ENCODE assay signal across 28 cellular contexts in the genomic region with DNA sequence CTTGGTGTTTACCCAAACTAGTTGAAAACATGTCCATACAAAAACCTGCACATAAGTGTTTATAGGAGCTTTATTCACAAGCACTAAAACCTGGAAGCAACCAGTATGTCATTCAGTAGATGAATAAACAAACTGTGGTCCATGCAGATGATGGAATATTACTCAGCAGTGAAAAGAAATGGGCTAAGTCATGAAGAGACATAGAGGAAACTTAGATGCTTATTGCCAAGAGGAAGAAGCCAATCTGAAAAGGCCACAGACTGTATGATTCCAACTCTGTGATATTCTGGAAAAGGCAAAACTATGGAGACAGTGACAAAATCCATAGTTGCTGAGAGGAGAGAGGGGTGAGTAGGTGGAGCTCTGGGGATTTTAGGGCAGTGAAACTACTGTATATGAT. TPM values are rescaled to one million over a fixed set of nuclear protein-coding genes. Genes with fewer than 3 reads are reported as not detected.
"Had no signal": no experiment of that assay in that cellular context is flagged by ENCODE, and none has a peak within 500 bp of the region (broad histone marks: within the 10 kb centered on the region; RNA-seq: fewer than 3 reads in every experiment).

No MANE protein-coding gene starts in this region.

- H3K4me1 ChIP-seq: ascending aorta, breast epithelium had no signal

- DNase-seq: activated B cell treated with CpG ODN at 0.5 μM for 24 hours; activated CD4-positive, alpha-beta T cell treated with anti-CD3 and anti-CD28 coated beads for 48 hours; activated CD4-positive, alpha-beta T cell treated with anti-CD3 and anti-CD28 coated beads, Interleukin-2, amount 50 U/mL, for 1 hour; activated CD4-positive, alpha-beta T cell treated with anti-CD3 and anti-CD28 coated beads, Interleukin-2, amount 50 U/mL, for 48 hours; activated CD8-positive, alpha-beta memory T cell treated with anti-CD3 and anti-CD28 coated beads for 24 hours; activated CD8-positive, alpha-beta T cell treated with anti-CD3 and anti-CD28 coated beads for 36 hours; activated effector memory CD4-positive, alpha-beta T cell treated with anti-CD3 and anti-CD28 coated beads, Interleukin-2, amount 50 U/mL, for 16 hours; activated naive CD4-positive, alpha-beta T cell treated with anti-CD3 and anti-CD28 coated beads for 36 hours; activated naive CD8-positive, alpha-beta T cell treated with anti-CD3 and anti-CD28 coated beads for 36 hours; activated naive CD8-positive, alpha-beta T cell treated with anti-CD3 and anti-CD28 coated beads, Interleukin-2, amount 50 U/mL, for 24 hours; activated T-cell treated with anti-CD3 and anti-CD28 coated beads, Interleukin-2, amount 50 U/mL, for 48 hours; central memory CD4-positive, alpha-beta T cell; cerebellar nuclear complex; effector CD8-positive, alpha-beta T cell; foreskin fibroblast; heart left ventricle; T-helper 2 cell; WERI-Rb-1 had no signal

- H3K27ac ChIP-seq: ascending aorta, cardiac muscle cell, colonic mucosa, heart left ventricle, WERI-Rb-1 had no signal

- FAIRE-seq: endometrium, frontal cortex had no signal

- H3K4me3 Mint-ChIP-seq: activated B cell treated with CpG ODN at 0.5 μM for 24 hours; activated CD8-positive, alpha-beta T cell treated with anti-CD3 and anti-CD28 coated beads for 36 hours; activated naive CD4-positive, alpha-beta T cell treated with anti-CD3 and anti-CD28 coated beads for 36 hours; activated naive CD4-positive, alpha-beta T cell treated with anti-CD3 and anti-CD28 coated beads, Interleukin-2, amount 50 U/mL, for 24 hours; activated naive CD8-positive, alpha-beta T cell treated with anti-CD3 and anti-CD28 coated beads for 36 hours; activated naive CD8-positive, alpha-beta T cell treated with anti-CD3 and anti-CD28 coated beads, Interleukin-2, amount 50 U/mL, for 24 hours; activated T-helper 1 cell treated with anti-CD3 and anti-CD28 coated beads, Interleukin-12 subunit alpha, Interleukin-12 subunit beta, Interleukin-2, Interleukin-4 antibody, amounts not matched to agents 30 ng/mL and 10 ng/mL and 1 ng/mL, durations not matched to agents 14 hours and 24 hours and 36 hours; brain had no signal

- H3K36me3 Mint-ChIP-seq: activated naive CD4-positive, alpha-beta T cell treated with anti-CD3 and anti-CD28 coated beads, Interleukin-2, amount 50 U/mL, for 24 hours; activated naive CD8-positive, alpha-beta T cell treated with anti-CD3 and anti-CD28 coated beads for 36 hours; brain had no signal

- H3K4me1 Mint-ChIP-seq: activated naive CD8-positive, alpha-beta T cell treated with anti-CD3 and anti-CD28 coated beads for 36 hours had no signal

- H3K36me3 ChIP-seq: ascending aorta, breast epithelium, cardiac muscle cell, colonic mucosa, heart left ventricle, WERI-Rb-1 had no signal

- H3K27ac Mint-ChIP-seq: activated B cell treated with CpG ODN at 0.5 μM for 24 hours; activated CD8-positive, alpha-beta T cell treated with anti-CD3 and anti-CD28 coated beads for 36 hours; activated naive CD4-positive, alpha-beta T cell treated with anti-CD3 and anti-CD28 coated beads for 36 hours; activated naive CD4-positive, alpha-beta T cell treated with anti-CD3 and anti-CD28 coated beads, Interleukin-2, amount 50 U/mL, for 24 hours; activated naive CD8-positive, alpha-beta T cell treated with anti-CD3 and anti-CD28 coated beads for 36 hours; activated naive CD8-positive, alpha-beta T cell treated with anti-CD3 and anti-CD28 coated beads, Interleukin-2, amount 50 U/mL, for 24 hours; activated T-helper 1 cell treated with anti-CD3 and anti-CD28 coated beads, Interleukin-12 subunit alpha, Interleukin-12 subunit beta, Interleukin-2, Interleukin-4 antibody, amounts not matched to agents 30 ng/mL and 10 ng/mL and 1 ng/mL, durations not matched to agents 14 hours and 24 hours and 36 hours; activated T-helper 2 cell treated with anti-CD3 and anti-CD28 coated beads, Interferon-gamma antibody, Interleukin-2, Interleukin-4, amounts not matched to agents 10 μg/mL and 5 μg/mL and 100 μg/mL, durations not matched to agents 14 hours and 24 hours and 36 hours had no signal

- H3K9me3 ChIP-seq: ascending aorta, breast epithelium, colonic mucosa had no signal

- H3K4me3 ChIP-seq: ascending aorta, cardiac muscle cell, colonic mucosa had no signal

- H3K27me3 ChIP-seq: ascending aorta, breast epithelium, cardiac muscle cell, colonic mucosa had no signal

- H3K9me3 Mint-ChIP-seq: activated B cell treated with CpG ODN at 0.5 μM for 24 hours; activated CD8-positive, alpha-beta T cell treated with anti-CD3 and anti-CD28 coated beads for 36 hours; activated naive CD4-positive, alpha-beta T cell treated with anti-CD3 and anti-CD28 coated beads for 36 hours; activated naive CD4-positive, alpha-beta T cell treated with anti-CD3 and anti-CD28 coated beads, Interleukin-2, amount 50 U/mL, for 24 hours; activated naive CD8-positive, alpha-beta T cell treated with anti-CD3 and anti-CD28 coated beads for 36 hours; activated naive CD8-positive, alpha-beta T cell treated with anti-CD3 and anti-CD28 coated beads, Interleukin-2, amount 50 U/mL, for 24 hours; activated T-helper 1 cell treated with anti-CD3 and anti-CD28 coated beads, Interleukin-12 subunit alpha, Interleukin-12 subunit beta, Interleukin-2, Interleukin-4 antibody, amounts not matched to agents 30 ng/mL and 10 ng/mL and 1 ng/mL, durations not matched to agents 14 hours and 24 hours and 36 hours; activated T-helper 2 cell treated with anti-CD3 and anti-CD28 coated beads, Interferon-gamma antibody, Interleukin-2, Interleukin-4, amounts not matched to agents 10 μg/mL and 5 μg/mL and 100 μg/mL, durations not matched to agents 14 hours and 24 hours and 36 hours had no signal

RNA-seq across cellular contexts. Expression of gene MCF2L, which starts 38.8 kb away (rescaled TPM):
- total RNA-seq: activated T-helper 1 cell treated with anti-CD3 and anti-CD28 coated beads, Interleukin-12 subunit alpha, Interleukin-12 subunit beta, Interleukin-2, Interleukin-4 antibody, amounts not matched to agents 30 ng/mL and 10 ng/mL and 1 ng/mL, durations not matched to agents 14 hours and 24 hours and 36 hours had no signal
